ENCODE assay signal across 16 cellular contexts in the genomic region with DNA sequence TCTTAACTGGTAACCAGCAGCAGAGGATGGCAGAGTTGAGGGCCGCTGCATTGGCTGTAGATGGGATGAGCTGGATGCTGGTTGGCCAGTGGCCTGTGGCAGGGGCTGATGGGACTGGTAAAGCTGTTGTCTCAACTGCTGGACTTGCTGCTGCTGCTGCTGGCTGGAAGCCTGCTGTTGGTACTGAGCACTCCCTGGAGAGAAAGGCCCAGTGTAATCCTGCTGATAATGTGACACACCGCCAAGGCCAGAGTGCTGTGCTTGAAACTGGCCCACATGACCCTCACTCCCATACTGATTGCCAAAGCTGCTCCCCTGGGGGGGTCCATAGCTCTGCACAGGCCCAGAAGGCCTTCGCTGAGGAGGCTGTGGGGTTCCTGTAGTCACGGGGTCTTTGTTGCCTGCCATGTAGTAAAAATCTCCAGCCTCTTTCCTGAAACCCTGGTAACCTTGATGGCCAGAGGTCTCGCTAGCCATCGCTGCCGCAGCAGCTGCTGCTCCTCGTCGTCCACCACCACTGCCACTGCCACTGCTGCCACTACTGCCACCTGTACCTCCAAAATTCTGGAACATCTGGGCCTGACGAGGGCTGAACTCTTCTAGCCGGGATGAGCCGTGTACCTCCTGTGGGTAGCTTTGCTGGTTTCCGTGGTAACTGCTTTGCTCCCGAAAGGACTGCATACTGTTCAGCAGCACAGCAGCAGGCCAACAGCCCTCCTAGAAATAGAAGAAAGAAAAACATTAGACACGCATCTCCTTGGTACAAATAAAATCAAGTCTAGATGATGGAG. TPM values are rescaled to one million over a fixed set of nuclear protein-coding genes. Genes with fewer than 3 reads are reported as not detected.
DNase-seq lines count a peak whose midpoint lies in the region; ATAC-seq, FAIRE-seq and TF ChIP-seq lines count a peak whose summit lies in the region.
"Had no signal": no experiment of that assay in that cellular context is flagged by ENCODE, and none has a peak within 500 bp of the region (broad histone marks: within the 10 kb centered on the region; RNA-seq: fewer than 3 reads in every experiment).

No MANE protein-coding gene starts in this region.

- H4K20me1 ChIP-seq in GM23338 (replicated peaks; ENCODE audit: insufficient read depth): peaks cover 66% of the 10 kb centered on the region

- intact Hi-C loops in left ventricle myocardium inferior (cut with micrococcal nuclease): no loop called here

- ATAC-seq in GM23338: peak; percentile 16
- ATAC-seq in effector memory CD8-positive, alpha-beta T cell (replicated peaks): no peak
- ATAC-seq in HG03439 (IDR thresholded peaks at IDR 0.05; ENCODE audit: unreplicated experiment): no peak
- ATAC-seq: mucosa of descending colon had no signal

- H3K27ac ChIP-seq in GM23338 (ENCODE audit: low read depth) (no peak overlapping the region), brain microvascular endothelial cell (no peak overlapping the region), left ventricle myocardium inferior (replicated peaks) (peak overlapping the region; percentile 46)
- H3K27ac ChIP-seq: coronary artery had no signal

- no peak overlapping the region for H3K4me3 Mint-ChIP-seq in GM23338
- no peak overlapping the region for H3K4me3 Mint-ChIP-seq in effector memory CD8-positive, alpha-beta T cell
- H3K4me3 Mint-ChIP-seq: stimulated activated naive CD8-positive, alpha-beta T cell treated with anti-CD3 and anti-CD28 coated beads, Interleukin-15, Interleukin-2, amounts not matched to agents 100 ng/mL and 50 ng/mL, for 24 hours had no signal

- in situ Hi-C loops in brain microvascular endothelial cell (cut with HindIII; ENCODE audit: low pct_ligation_motif_present, low sequenced_read_pairs): no loop called here

- no peaks in the 10 kb centered on the region for H3K9me3 Mint-ChIP-seq in GM23338
- no peaks in the 10 kb centered on the region for H3K9me3 Mint-ChIP-seq in effector memory CD8-positive, alpha-beta T cell
- H3K9me3 Mint-ChIP-seq: stimulated activated naive CD8-positive, alpha-beta T cell treated with anti-CD3 and anti-CD28 coated beads, Interleukin-15, Interleukin-2, amounts not matched to agents 100 ng/mL and 50 ng/mL, for 24 hours had no signal

- H3K9me2 ChIP-seq in GM23338 (ENCODE audit: insufficient read depth): no peaks in the 10 kb centered on the region

- no peaks in the 10 kb centered on the region for H3K9me3 ChIP-seq in left ventricle myocardium inferior (replicated peaks)
- H3K9me3 ChIP-seq: mucosa of descending colon had no signal

- no peak overlapping the region for H3K4me2 ChIP-seq in GM23338

- H3K36me3 Mint-ChIP-seq in GM23338 (ENCODE audit: low read depth): peaks cover 44% of the 10 kb centered on the region
- H3K36me3 Mint-ChIP-seq in effector memory CD8-positive, alpha-beta T cell (ENCODE audit: insufficient read depth): peaks cover 16% of the 10 kb centered on the region

- no peak for FAIRE-seq in RCC 7860 (lab: Jason Lieb, UNC)

- peaks cover 62% of the 10 kb centered on the region for H3K79me2 ChIP-seq in GM23338 (replicated peaks; ENCODE audit: insufficient read depth)

- H3K27me3 ChIP-seq in GM23338 (ENCODE audit: insufficient read depth) (no peaks in the 10 kb centered on the region), brain microvascular endothelial cell (replicated peaks) (no peaks in the 10 kb centered on the region), left ventricle myocardium inferior (ENCODE audit: low read depth) (no peaks in the 10 kb centered on the region)

- H3K4me3 ChIP-seq in GM23338 (no peak overlapping the region), brain microvascular endothelial cell (ENCODE audit: low read depth, low read length) (no peak overlapping the region), left ventricle myocardium inferior (no peak overlapping the region)
- H3K4me3 ChIP-seq: coronary artery, mucosa of descending colon had no signal

- 0 out of 2 replicates have a peak, but pooled peaks cover 4% of the 10 kb centered on the region for H3F3A ChIP-seq in GM23338 (replicated peaks; ENCODE audit: low read depth)

- peaks cover 8% of the 10 kb centered on the region for H3K27me3 Mint-ChIP-seq in GM23338 (ENCODE audit: insufficient read depth, low read depth, poor library complexity)
- H3K27me3 Mint-ChIP-seq in effector memory CD8-positive, alpha-beta T cell: no peaks in the 10 kb centered on the region
- H3K27me3 Mint-ChIP-seq: stimulated activated naive CD8-positive, alpha-beta T cell treated with anti-CD3 and anti-CD28 coated beads, Interleukin-15, Interleukin-2, amounts not matched to agents 100 ng/mL and 50 ng/mL, for 24 hours had no signal

- TF ChIP-seq CTCF in GM23338 (conservative IDR thresholded peaks at IDR 0.05; ENCODE audit: low read depth in 2 of 2) (no peak), brain microvascular endothelial cell (IDR thresholded peaks at IDR 0.05; ENCODE audit: low read depth, low read length, missing control alignments) (no peak), left ventricle myocardium inferior (IDR thresholded peaks at IDR 0.05; ENCODE audit: borderline replicate concordance) (no peak)

- H3K27ac Mint-ChIP-seq in GM23338: no peak overlapping the region
- peak overlapping the region in 1 of 2 donors; percentile 44 for H3K27ac Mint-ChIP-seq in effector memory CD8-positive, alpha-beta T cell
- H3K27ac Mint-ChIP-seq: stimulated activated naive CD8-positive, alpha-beta T cell treated with anti-CD3 and anti-CD28 coated beads, Interleukin-15, Interleukin-2, amounts not matched to agents 100 ng/mL and 50 ng/mL, for 24 hours had no signal

- peaks cover 12% of the 10 kb centered on the region for H3K36me3 ChIP-seq in GM23338 (ENCODE audit: insufficient read depth)
- peaks cover 24% of the 10 kb centered on the region for H3K36me3 ChIP-seq in brain microvascular endothelial cell (replicated peaks)
- peaks cover 42% of the 10 kb centered on the region for H3K36me3 ChIP-seq in left ventricle myocardium inferior

- DNase-seq in GM23338 (ENCODE audit: low spot score) (no peak), brain microvascular endothelial cell (peak; percentile 7), left ventricle myocardium inferior (peak; percentile 63), pons (ENCODE audit: low spot score) (peak; percentile 95), RCC 7860 (ENCODE audit: low spot score) (no peak), erythroblast (lab: John Stamatoyannopoulos, UW) (no peak)
- no peak for DNase-seq in effector memory CD8-positive, alpha-beta T cell
- DNase-seq: activated CD4-positive, alpha-beta T cell treated with anti-CD3 and anti-CD28 coated beads, Interleukin-2, amount 50 U/mL, for 4 hours; activated naive CD4-positive, alpha-beta T cell; EL; Kasumi-1; mucosa of descending colon; NCI-H187 had no signal

- peaks cover 31% of the 10 kb centered on the region for H3K4me1 ChIP-seq in GM23338 (ENCODE audit: insufficient read depth)
- peaks cover 31% of the 10 kb centered on the region for H3K4me1 ChIP-seq in left ventricle myocardium inferior

- no peak overlapping the region for H2AFZ ChIP-seq in GM23338

- TF ChIP-seq POLR2A in erythroblast (IDR thresholded peaks at IDR 0.05; ENCODE audit: low read length): no peak

- H3K4me1 Mint-ChIP-seq in GM23338: peaks cover 33% of the 10 kb centered on the region
- peaks cover 35 to 43% of the 10 kb centered on the region in 2 donors for H3K4me1 Mint-ChIP-seq in effector memory CD8-positive, alpha-beta T cell (ENCODE audit: low read depth in 2 of 2)

TF ChIP-seq in GM23338, 12 proteins besides CTCF, POLR2A, EP300 and RAD21 (continues in another document):
- TF ChIP-seq NANOG (IDR thresholded peaks at IDR 0.05; ENCODE audit: borderline replicate concordance) (no peak), EZH2 (IDR thresholded peaks at IDR 0.05; ENCODE audit: low read depth, unreplicated experiment) (no peak), ZNF114 (CRISPR knock-in tag; IDR thresholded peaks at IDR 0.05) (no peak), POLR2AphosphoS5 (IDR thresholded peaks at IDR 0.05; ENCODE audit: low read depth) (no peak), EZH2phosphoT487 (IDR thresholded peaks at IDR 0.05; ENCODE audit: unreplicated experiment) (no peak)
- TF ChIP-seq, protein P1, sequence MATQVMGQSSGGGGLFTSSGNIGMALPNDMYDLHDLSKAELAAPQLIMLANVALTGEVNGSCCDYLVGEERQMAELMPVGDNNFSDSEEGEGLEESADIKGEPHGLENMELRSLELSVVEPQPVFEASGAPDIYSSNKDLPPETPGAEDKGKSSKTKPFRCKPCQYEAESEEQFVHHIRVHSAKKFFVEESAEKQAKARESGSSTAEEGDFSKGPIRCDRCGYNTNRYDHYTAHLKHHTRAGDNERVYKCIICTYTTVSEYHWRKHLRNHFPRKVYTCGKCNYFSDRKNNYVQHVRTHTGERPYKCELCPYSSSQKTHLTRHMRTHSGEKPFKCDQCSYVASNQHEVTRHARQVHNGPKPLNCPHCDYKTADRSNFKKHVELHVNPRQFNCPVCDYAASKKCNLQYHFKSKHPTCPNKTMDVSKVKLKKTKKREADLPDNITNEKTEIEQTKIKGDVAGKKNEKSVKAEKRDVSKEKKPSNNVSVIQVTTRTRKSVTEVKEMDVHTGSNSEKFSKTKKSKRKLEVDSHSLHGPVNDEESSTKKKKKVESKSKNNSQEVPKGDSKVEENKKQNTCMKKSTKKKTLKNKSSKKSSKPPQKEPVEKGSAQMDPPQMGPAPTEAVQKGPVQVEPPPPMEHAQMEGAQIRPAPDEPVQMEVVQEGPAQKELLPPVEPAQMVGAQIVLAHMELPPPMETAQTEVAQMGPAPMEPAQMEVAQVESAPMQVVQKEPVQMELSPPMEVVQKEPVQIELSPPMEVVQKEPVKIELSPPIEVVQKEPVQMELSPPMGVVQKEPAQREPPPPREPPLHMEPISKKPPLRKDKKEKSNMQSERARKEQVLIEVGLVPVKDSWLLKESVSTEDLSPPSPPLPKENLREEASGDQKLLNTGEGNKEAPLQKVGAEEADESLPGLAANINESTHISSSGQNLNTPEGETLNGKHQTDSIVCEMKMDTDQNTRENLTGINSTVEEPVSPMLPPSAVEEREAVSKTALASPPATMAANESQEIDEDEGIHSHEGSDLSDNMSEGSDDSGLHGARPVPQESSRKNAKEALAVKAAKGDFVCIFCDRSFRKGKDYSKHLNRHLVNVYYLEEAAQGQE (IDR thresholded peaks at IDR 0.05; ENCODE audit: unreplicated experiment): no peak

RNA-seq across cellular contexts. Expression of a gene that starts 55.6 kb away (rescaled TPM):
- total RNA-seq in GM23338 (2014; rRNA removed; shearing (Covaris generic)): 57.5 and 68.7 TPM in 2 replicates
- polyA plus RNA-seq in GM23338 (2016; fragmentation: Nextera tagmentation; extraction: Ambion mirVana): 6.4 and 6.6 TPM in 2 replicates
- 17.2 TPM for total RNA-seq in left ventricle myocardium inferior

Comparison
In these comparisons a context has a peak if more than half of its experiments do, and no peak if none do; other contexts are left out.
1. DNase-seq: peak in brain microvascular endothelial cell (single experiment), left ventricle myocardium inferior (single experiment) and pons (single experiment); none in GM23338 (single experiment), RCC 7860 (single experiment), effector memory CD8-positive, alpha-beta T cell (0 of 3) and erythroblast (0 of 2).